ENCODE assay signal across 25 cellular contexts in the genomic region with DNA sequence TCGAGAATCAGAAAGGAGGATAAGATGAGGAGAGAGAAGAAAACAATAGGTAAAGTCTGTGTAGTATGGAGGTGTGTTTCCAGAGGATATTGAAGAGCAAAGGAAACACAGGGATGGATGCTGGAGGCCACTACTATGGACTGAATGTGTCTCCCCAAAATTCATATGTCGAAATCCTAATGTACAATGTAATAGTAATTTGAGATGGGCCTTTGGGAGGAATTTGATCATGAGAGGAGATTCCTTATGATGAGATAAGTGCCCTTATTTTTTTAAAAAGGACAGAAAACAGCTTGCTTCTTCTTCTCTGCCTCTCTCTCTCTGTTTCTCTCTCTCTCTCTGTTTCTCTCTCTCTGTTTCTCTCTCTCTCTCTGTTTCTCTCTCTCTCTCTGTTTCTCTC.
DNase-seq lines count a peak whose midpoint lies in the region; ATAC-seq and TF ChIP-seq lines count a peak whose summit lies in the region.
"Had no signal": no experiment of that assay in that cellular context is flagged by ENCODE, and none has a peak within 500 bp of the region (broad histone marks: within the 10 kb centered on the region; RNA-seq: fewer than 3 reads in every experiment).

No MANE protein-coding gene starts in this region.

- H3K27me3 ChIP-seq in mammary epithelial cell (ENCODE audit: insufficient read depth, low read length) (no peaks in the 10 kb centered on the region), foreskin keratinocyte (no peaks in the 10 kb centered on the region), smooth muscle cell (ENCODE audit: low read depth) (no peaks in the 10 kb centered on the region)
- H3K27me3 ChIP-seq: adrenal gland, hepatocyte, tibial nerve had no signal

- H3K9me3 Mint-ChIP-seq in stimulated activated naive CD8-positive, alpha-beta T cell treated with anti-CD3 and anti-CD28 coated beads, Interleukin-15, amount 100 ng/mL, for 72 hours = peaks cover 6 to 13% of the 10 kb centered on the region in 2 donors
- H3K9me3 Mint-ChIP-seq: stimulated activated naive CD8-positive, alpha-beta T cell treated with anti-CD3 and anti-CD28 coated beads, Interleukin-15, Interleukin-2, amounts not matched to agents 100 ng/mL and 50 ng/mL, for 24 hours had no signal

- H3K36me3 ChIP-seq in mammary epithelial cell (ENCODE audit: insufficient read depth, low read length) (no peaks in the 10 kb centered on the region), smooth muscle cell (ENCODE audit: low read depth) (no peaks in the 10 kb centered on the region)
- H3K36me3 ChIP-seq: adrenal gland, left ventricle myocardium inferior, tibial nerve had no signal

- WGBS in mammary epithelial cell (ENCODE audit: low coverage, missing lambda C conversion rate) = 96% methylated on average over 2 of the region's 2 CpGs
- 95% methylated on average over 2 of the region's 2 CpGs for WGBS in smooth muscle cell (ENCODE audit: low lambda C conversion rate)

- BruUV-seq in mammary epithelial cell (replicated peaks; lab: Mats Ljungman, UMichigan) = no TSS peak

- H3K9me3 ChIP-seq in mammary epithelial cell (replicated peaks; ENCODE audit: insufficient read depth, low read length) = no peaks in the 10 kb centered on the region
- no peaks in the 10 kb centered on the region for H3K9me3 ChIP-seq in smooth muscle cell (replicated peaks; ENCODE audit: low read depth)
- H3K9me3 ChIP-seq: adrenal gland, left ventricle myocardium inferior, tibial nerve had no signal

- peaks cover 38% of the 10 kb centered on the region for H3K4me1 ChIP-seq in mammary epithelial cell (ENCODE audit: insufficient read depth, low read length)
- peaks cover 48% of the 10 kb centered on the region for H3K4me1 ChIP-seq in foreskin keratinocyte
- no peaks in the 10 kb centered on the region for H3K4me1 ChIP-seq in smooth muscle cell (ENCODE audit: low read depth)
- H3K4me1 ChIP-seq: adrenal gland had no signal

- H3K79me2 ChIP-seq in mammary epithelial cell (ENCODE audit: insufficient read depth, low read length) (no peaks in the 10 kb centered on the region), smooth muscle cell (ENCODE audit: low read depth) (no peaks in the 10 kb centered on the region)
- H3K79me2 ChIP-seq: hepatocyte had no signal

- CTCF ChIA-PET in mammary epithelial cell (lab: Charles Lee; ENCODE audit: low non-redundant PET) = interaction anchor here (0.6 kb wide), 1 partner anchor 131 kb away, joined by 3 read pairs; no protein-coding TSS in a partner anchor

- ATAC-seq in foreskin keratinocyte = no peak
- no peak for ATAC-seq in GM18511 (IDR thresholded peaks at IDR 0.05; ENCODE audit: unreplicated experiment)
- ATAC-seq in stimulated activated naive CD8-positive, alpha-beta T cell treated with anti-CD3 and anti-CD28 coated beads, Interleukin-15, amount 100 ng/mL, for 72 hours = no peak
- ATAC-seq: activated T-cell treated with anti-CD3 and anti-CD28 coated beads, Interleukin-2, amount 50 U/mL, for 4 hours; natural killer cell; right cardiac atrium had no signal

- peak overlapping the region in 1 of 2 donors; percentile 73 for H3K27ac Mint-ChIP-seq in stimulated activated naive CD8-positive, alpha-beta T cell treated with anti-CD3 and anti-CD28 coated beads, Interleukin-15, amount 100 ng/mL, for 72 hours
- H3K27ac Mint-ChIP-seq: natural killer cell; stimulated activated naive CD8-positive, alpha-beta T cell treated with anti-CD3 and anti-CD28 coated beads, Interleukin-15, Interleukin-2, amounts not matched to agents 100 ng/mL and 50 ng/mL, for 24 hours; T-helper 1 cell treated with Interleukin-12 subunit alpha and Interleukin-12 subunit beta and Interleukin-4 antibody, amounts not matched to agents 30 μg/mL and 1 μg/mL, for 36 hours had no signal

- H3F3A ChIP-seq in smooth muscle cell (ENCODE audit: low read depth) = no peaks in the 10 kb centered on the region

- no peaks in the 10 kb centered on the region for H3K27me3 Mint-ChIP-seq in stimulated activated naive CD8-positive, alpha-beta T cell treated with anti-CD3 and anti-CD28 coated beads, Interleukin-15, amount 100 ng/mL, for 72 hours
- H3K27me3 Mint-ChIP-seq: stimulated activated naive CD8-positive, alpha-beta T cell treated with anti-CD3 and anti-CD28 coated beads, Interleukin-15, Interleukin-2, amounts not matched to agents 100 ng/mL and 50 ng/mL, for 24 hours had no signal

- no peaks in the 10 kb centered on the region for H4K20me1 ChIP-seq in mammary epithelial cell (ENCODE audit: insufficient read depth, low read length)
- no peaks in the 10 kb centered on the region for H4K20me1 ChIP-seq in smooth muscle cell (ENCODE audit: low read depth)

- H3K4me2 ChIP-seq in mammary epithelial cell (ENCODE audit: insufficient read depth, low read depth, low read length) (peak overlapping the region; percentile 38), smooth muscle cell (no peak overlapping the region)
- H3K4me2 ChIP-seq: hepatocyte, PC-9 had no signal

- H3K9ac ChIP-seq in mammary epithelial cell (ENCODE audit: insufficient read depth, low read length) = peak overlapping the region; percentile 8
- no peak overlapping the region for H3K9ac ChIP-seq in smooth muscle cell (ENCODE audit: low read depth)

- H3K4me3 ChIP-seq in mammary epithelial cell (replicated peaks in 1 of 3; ENCODE audit: insufficient read depth in 1 of 3, low read depth in 2 of 3, low read length in 3 of 3) = no peak overlapping the region
- H3K4me3 ChIP-seq in smooth muscle cell = no peak overlapping the region
- H3K4me3 ChIP-seq: adrenal gland, hepatocyte, left ventricle myocardium inferior, PC-9, tibial nerve had no signal

- H2AFZ ChIP-seq in mammary epithelial cell (ENCODE audit: low read depth, low read length) (peak overlapping the region; percentile 26), smooth muscle cell (ENCODE audit: low read depth) (peak overlapping the region; percentile 49)
- H2AFZ ChIP-seq: hepatocyte, PC-9 had no signal

- H3K27ac ChIP-seq in mammary epithelial cell (ENCODE audit: insufficient read depth, low read depth, low read length) (peak overlapping the region; percentile 93), foreskin keratinocyte (peak overlapping the region; percentile 88), smooth muscle cell (ENCODE audit: low read depth) (no peak overlapping the region)
- H3K27ac ChIP-seq: hepatocyte, PC-9 had no signal

- dilution Hi-C loops in mammary epithelial cell (cut with HindIII; ENCODE audit: low sequenced_read_pairs) = no loop called here

- no peaks in the 10 kb centered on the region for H3K4me1 Mint-ChIP-seq in stimulated activated naive CD8-positive, alpha-beta T cell treated with anti-CD3 and anti-CD28 coated beads, Interleukin-15, amount 100 ng/mL, for 72 hours
- H3K4me1 Mint-ChIP-seq: natural killer cell had no signal

- in situ Hi-C loops in mammary epithelial cell (cut with MboI; ENCODE audit: low sequenced_read_pairs in 2 of 2) = loop anchor here in 1 of 2 donors (10.0 to 25.0 kb wide), 2 partner anchors 126 to 707 kb away; no protein-coding TSS in a partner anchor

- DNase-seq in HS-27A (ENCODE audit: low read depth) = peak; percentile 61
- DNase-seq in mammary epithelial cell = no peak
- peak in 1 of 2 donors; percentile 36 for DNase-seq in foreskin keratinocyte
- no peak for DNase-seq in smooth muscle cell (lab: John Stamatoyannopoulos, UW; ENCODE audit: unreplicated experiment)
- DNase-seq in kidney glomerular epithelial cell (lab: John Stamatoyannopoulos, UW) = no peak
- DNase-seq in stimulated activated naive CD8-positive, alpha-beta T cell treated with anti-CD3 and anti-CD28 coated beads, Interleukin-15, amount 100 ng/mL, for 72 hours = no peak
- DNase-seq: activated CD4-positive, alpha-beta T cell treated with anti-CD3 and anti-CD28 coated beads for 48 hours; activated T-cell treated with anti-CD3 and anti-CD28 coated beads, Interleukin-2, amount 50 U/mL, for 4 hours; adrenal gland; cortex of kidney; foreskin melanocyte; KG1; left ventricle myocardium inferior; midbrain; natural killer cell; NCI-H146; NCI-H510A; PC-9; right cardiac atrium; SIG-M5 had no signal

- intact Hi-C loops in mammary epithelial cell (cut with micrococcal nuclease) = loop anchor here (5.0 kb wide), 1 partner anchor 1178 kb away; no protein-coding TSS in a partner anchor

- TF ChIP-seq CTCF in mammary epithelial cell (conservative IDR thresholded peaks at IDR 0.05 in 1 of 2, IDR thresholded peaks at IDR 0.05 in 1 of 2; ENCODE audit: extremely low read depth in 1 of 2, insufficient read depth in 1 of 2, low read depth in 1 of 2, low read length in 2 of 2) (no peak), foreskin keratinocyte (conservative IDR thresholded peaks at IDR 0.05) (no peak), smooth muscle cell (IDR thresholded peaks at IDR 0.05; ENCODE audit: borderline replicate concordance, insufficient read depth, poor library complexity, severe bottlenecking) (no peak)

- no peak overlapping the region for H3K4me3 Mint-ChIP-seq in stimulated activated naive CD8-positive, alpha-beta T cell treated with anti-CD3 and anti-CD28 coated beads, Interleukin-15, amount 100 ng/mL, for 72 hours
- H3K4me3 Mint-ChIP-seq: activated T-cell treated with anti-CD3 and anti-CD28 coated beads, Interleukin-2, amount 50 U/mL, for 4 hours; natural killer cell; stimulated activated naive CD8-positive, alpha-beta T cell treated with anti-CD3 and anti-CD28 coated beads, Interleukin-15, Interleukin-2, amounts not matched to agents 100 ng/mL and 50 ng/mL, for 24 hours; T-helper 1 cell treated with Interleukin-12 subunit alpha and Interleukin-12 subunit beta and Interleukin-4 antibody, amounts not matched to agents 30 μg/mL and 1 μg/mL, for 36 hours had no signal
